In genomic region chr2:57543211-57543610, GRCh38 we compare ENCODE assay signal across 16 cellular contexts.
DNase-seq lines count a peak whose midpoint lies in the region; ATAC-seq and TF ChIP-seq lines count a peak whose summit lies in the region.
"Had no signal": no experiment of that assay in that cellular context is flagged by ENCODE, and none has a peak within 500 bp of the region (broad histone marks: within the 10 kb centered on the region; RNA-seq: fewer than 3 reads in every experiment).

No MANE protein-coding gene starts in this region.

- no peak overlapping the region for H3K27ac Mint-ChIP-seq in activated T-helper 17 cell treated with anti-CD3 and anti-CD28 coated beads, Interleukin-2, amount 50 U/mL, for 72 hours
- H3K27ac Mint-ChIP-seq in nephron progenitor cell, result no peak overlapping the region
- H3K27ac Mint-ChIP-seq: CD4-positive, alpha-beta memory T cell; GM23338 had no signal

- no peaks in the 10 kb centered on the region for H3K4me1 Mint-ChIP-seq in activated T-helper 17 cell treated with anti-CD3 and anti-CD28 coated beads, Interleukin-2, amount 50 U/mL, for 72 hours
- peaks cover 11% of the 10 kb centered on the region for H3K4me1 Mint-ChIP-seq in nephron progenitor cell
- H3K4me1 Mint-ChIP-seq: CD4-positive, alpha-beta memory T cell had no signal

- ATAC-seq in activated T-helper 17 cell treated with anti-CD3 and anti-CD28 coated beads, Interleukin-2, amount 50 U/mL, for 72 hours (replicated peaks), result no peak
- ATAC-seq: A549, GM23338, K562 had no signal

- H3K4me3 Mint-ChIP-seq in activated T-helper 17 cell treated with anti-CD3 and anti-CD28 coated beads, Interleukin-2, amount 50 U/mL, for 72 hours, result no peak overlapping the region
- no peak overlapping the region for H3K4me3 Mint-ChIP-seq in nephron progenitor cell
- H3K4me3 Mint-ChIP-seq: CD4-positive, alpha-beta memory T cell; GM23338 had no signal

- TF ChIP-seq CTCF in nephron progenitor cell (IDR thresholded peaks at IDR 0.05), result no peak

- H3K27me3 Mint-ChIP-seq in activated T-helper 17 cell treated with anti-CD3 and anti-CD28 coated beads, Interleukin-2, amount 50 U/mL, for 72 hours, result no peaks in the 10 kb centered on the region
- H3K27me3 Mint-ChIP-seq in nephron progenitor cell (ENCODE audit: low read depth, poor library complexity), result no peaks in the 10 kb centered on the region
- H3K27me3 Mint-ChIP-seq: CD4-positive, alpha-beta memory T cell had no signal

- H3K36me3 Mint-ChIP-seq in activated T-helper 17 cell treated with anti-CD3 and anti-CD28 coated beads, Interleukin-2, amount 50 U/mL, for 72 hours (ENCODE audit: low read depth), result no peaks in the 10 kb centered on the region
- H3K36me3 Mint-ChIP-seq in nephron progenitor cell (ENCODE audit: low read depth), result no peaks in the 10 kb centered on the region
- H3K36me3 Mint-ChIP-seq: CD4-positive, alpha-beta memory T cell had no signal

- peak; percentile 7 for DNase-seq in DMS153 (lab: John Stamatoyannopoulos, UW)
- no peak for DNase-seq in DMS153 treated with DMSO at 0.1 percent for 48 hours (lab: John Stamatoyannopoulos, UW; ENCODE audit: unreplicated experiment)
- peak; percentile 26 for DNase-seq in EL
- peak; percentile 44 for DNase-seq in M059J (ENCODE audit: low read depth)
- DNase-seq in CD1c-positive myeloid dendritic cell (ENCODE audit: extremely low spot score), result no peak
- no peak for DNase-seq in nephron progenitor cell
- DNase-seq: AML-193; CD4-positive, alpha-beta memory T cell; DMS 273 treated with DMSO at 0.1 percent for 48 hours; DMS79; HCEC 1CT; IMR-90 had no signal

- peaks cover 8% of the 10 kb centered on the region for H3K9me3 Mint-ChIP-seq in activated T-helper 17 cell treated with anti-CD3 and anti-CD28 coated beads, Interleukin-2, amount 50 U/mL, for 72 hours
- no peaks in the 10 kb centered on the region for H3K9me3 Mint-ChIP-seq in nephron progenitor cell
- H3K9me3 Mint-ChIP-seq: GM23338 had no signal

Comparison
In these comparisons a context has a peak if more than half of its experiments do, and no peak if none do; other contexts are left out.
1. DNase-seq: peak in DMS153 (single experiment), EL (single experiment) and M059J (single experiment); none in DMS153 treated with DMSO at 0.1 percent for 48 hours (single experiment), CD1c-positive myeloid dendritic cell (single experiment) and nephron progenitor cell (single experiment).